Comparison of ENCODE assay signal across 8 cellular contexts in genomic region chr7:76292206-76292573, GRCh38. TPM values are rescaled to one million over a fixed set of nuclear protein-coding genes. Genes with fewer than 3 reads are reported as not detected.
A peak's percentile ranks its signal among the peaks of the same experiment; 100 is the strongest.
DNase-seq lines count a peak whose midpoint lies in the region; ATAC-seq and TF ChIP-seq lines count a peak whose summit lies in the region.

No MANE protein-coding gene starts in this region.

- H3K27me3 ChIP-seq in PC-3 (ENCODE audit: low read length), result no peaks in the 10 kb centered on the region
- H3K27me3 ChIP-seq in esophagus squamous epithelium, result no peaks in the 10 kb centered on the region

- no peak overlapping the region for H3K4me3 Mint-ChIP-seq in effector memory CD8-positive, alpha-beta T cell
- H3K4me3 Mint-ChIP-seq in T-helper 2 cell treated with Interferon-gamma antibody and Interleukin-4, amounts not matched to agents 5 μg/mL and 100 μg/mL, for 36 hours, result no peak overlapping the region

- H3K9me2 ChIP-seq in PC-3 (replicated peaks; ENCODE audit: low read length), result no peaks in the 10 kb centered on the region

- peaks cover 0 to 28% of the 10 kb centered on the region in 2 donors for H3K27me3 Mint-ChIP-seq in effector memory CD8-positive, alpha-beta T cell
- H3K27me3 Mint-ChIP-seq in T-helper 2 cell treated with Interferon-gamma antibody and Interleukin-4, amounts not matched to agents 5 μg/mL and 100 μg/mL, for 36 hours (ENCODE audit: low read depth), result peaks cover 2% of the 10 kb centered on the region

- intact Hi-C loops in PC-3 (cut with micrococcal nuclease), result no loop called here
- intact Hi-C loops in esophagus squamous epithelium (cut with DNase I), result no loop called here

- H3K9ac ChIP-seq in PC-3 (ENCODE audit: low read length), result peak overlapping the region; percentile 72

- no peaks in the 10 kb centered on the region for H4K20me1 ChIP-seq in PC-3 (ENCODE audit: low read length)

- peaks cover 36% of the 10 kb centered on the region for H3K4me1 ChIP-seq in PC-3 (ENCODE audit: insufficient read depth, low read length)
- H3K4me1 ChIP-seq in esophagus squamous epithelium, result peaks cover 49 to 84% (median 68%) of the 10 kb centered on the region in 3 donors

- H3K9me3 ChIP-seq in PC-3 (ENCODE audit: low read length) (no peaks in the 10 kb centered on the region), esophagus squamous epithelium (no peaks in the 10 kb centered on the region)

- no peak for TF ChIP-seq POLR2A in esophagus squamous epithelium (IDR thresholded peaks at IDR 0.05)

- DNase-seq in PC-3 (no peak), esophagus squamous epithelium (lab: John Stamatoyannopoulos, UW) (no peak), skeletal muscle cell (ENCODE audit: low read depth) (no peak), activated gamma-delta T cell (lab: John Stamatoyannopoulos, UW) (no peak), DMS79 (lab: John Stamatoyannopoulos, UW) (no peak)
- DNase-seq in effector memory CD8-positive, alpha-beta T cell, result no peak
- DNase-seq in T-helper 2 cell treated with Interferon-gamma antibody and Interleukin-4, amounts not matched to agents 5 μg/mL and 100 μg/mL, for 36 hours (ENCODE audit: low spot score), result no peak

- H2AFZ ChIP-seq in PC-3 (ENCODE audit: low read length), result peak overlapping the region; percentile 91

- peaks cover 6% of the 10 kb centered on the region for H3K36me3 Mint-ChIP-seq in effector memory CD8-positive, alpha-beta T cell (ENCODE audit: insufficient read depth)
- no peaks in the 10 kb centered on the region for H3K36me3 Mint-ChIP-seq in T-helper 2 cell treated with Interferon-gamma antibody and Interleukin-4, amounts not matched to agents 5 μg/mL and 100 μg/mL, for 36 hours (ENCODE audit: low read depth)

- peaks cover 4 to 7% of the 10 kb centered on the region in 2 donors for H3K4me1 Mint-ChIP-seq in effector memory CD8-positive, alpha-beta T cell (ENCODE audit: low read depth in 2 of 2)
- peaks cover 6% of the 10 kb centered on the region for H3K4me1 Mint-ChIP-seq in T-helper 2 cell treated with Interferon-gamma antibody and Interleukin-4, amounts not matched to agents 5 μg/mL and 100 μg/mL, for 36 hours (ENCODE audit: low read depth)

- H3K79me2 ChIP-seq in PC-3 (ENCODE audit: low read length), result no peaks in the 10 kb centered on the region

- H3F3A ChIP-seq in PC-3 (ENCODE audit: low read length, unreplicated experiment), result no peaks in the 10 kb centered on the region

- H3K27ac Mint-ChIP-seq in effector memory CD8-positive, alpha-beta T cell, result no peak overlapping the region
- H3K27ac Mint-ChIP-seq in T-helper 2 cell treated with Interferon-gamma antibody and Interleukin-4, amounts not matched to agents 5 μg/mL and 100 μg/mL, for 36 hours, result no peak overlapping the region

- POLR2A ChIA-PET in PC-3 (lab: Charles Lee; ENCODE audit: unreplicated experiment), result interaction anchor here (0.7 kb wide), 1 partner anchor 11 kb away, joined by 6 read pairs; no protein-coding TSS in a partner anchor

- TSS peak; percentile 88 for BruUV-seq in PC-3 (replicated peaks; lab: Mats Ljungman, UMichigan)

- TF ChIP-seq CTCF in PC-3 (conservative IDR thresholded peaks at IDR 0.05; ENCODE audit: low read depth, low read length) (no peak), esophagus squamous epithelium (IDR thresholded peaks at IDR 0.05) (no peak)

- H3K9me3 Mint-ChIP-seq in effector memory CD8-positive, alpha-beta T cell, result no peaks in the 10 kb centered on the region
- H3K9me3 Mint-ChIP-seq in T-helper 2 cell treated with Interferon-gamma antibody and Interleukin-4, amounts not matched to agents 5 μg/mL and 100 μg/mL, for 36 hours, result no peaks in the 10 kb centered on the region

- 0 to 2% methylated on average over 4 to 5 of the region's 5 CpGs for WGBS in esophagus squamous epithelium, 2 donors

- H3K27ac ChIP-seq in PC-3 (ENCODE audit: low read length) (peak overlapping the region; percentile 89), esophagus squamous epithelium (peak overlapping the region; percentile 95 to 99 (median 98))

- CTCF ChIA-PET in PC-3 (lab: Charles Lee), result interaction anchor here (0.6 to 2.0 kb wide), 4 partner anchors 11 to 112 kb away, joined by 4 to 32 read pairs (median 12); partner anchors contain the start of gene HSPB1

- H3K36me3 ChIP-seq in PC-3 (ENCODE audit: low read depth, low read length) (no peaks in the 10 kb centered on the region), esophagus squamous epithelium (no peaks in the 10 kb centered on the region)

- peak overlapping the region; percentile 88 for H3K4me2 ChIP-seq in PC-3 (ENCODE audit: low read length)

- ATAC-seq in GM19452 (IDR thresholded peaks at IDR 0.05; ENCODE audit: unreplicated experiment), result peak; percentile 20
- peak; percentile 14 for ATAC-seq in PC-3
- ATAC-seq in effector memory CD8-positive, alpha-beta T cell (replicated peaks), result no peak

- peak overlapping the region; percentile 62; the same call in 1 of the 2 replicates for H3K4me3 ChIP-seq in PC-3 (ENCODE audit: low read length)
- peak overlapping the region; percentile 15 to 55 (median 37) for H3K4me3 ChIP-seq in esophagus squamous epithelium
- H3K4me3 ChIP-seq in skeletal muscle cell (ENCODE audit: low read depth, low read length), result peak overlapping the region; percentile 17

RNA-seq across cellular contexts. Expression of gene HSPB1, which starts 10.3 kb away (rescaled TPM):
- 166 and 189 TPM in 2 replicates for total RNA-seq in PC-3 (2014; rRNA removed)
- 1,000 to 10,000 TPM; 2,415 to 6,888 (median 3,249) TPM for total RNA-seq in esophagus squamous epithelium

Comparison
In these comparisons a context has a peak if more than half of its experiments do, and no peak if none do; other contexts are left out.
1. RNA of gene HSPB1, which starts 10.3 kb away (total RNA-seq): 2,415 to 6,888 TPM in esophagus squamous epithelium; 166 to 189 TPM in PC-3; every median in the first group is over 10 times any median in the second.
2. Peak in every context shown above with its lines, with median percentiles within 50 percentile points of each other: H3K4me3 ChIP-seq.